ENCODE assay signal across 14 cellular contexts in genomic region chr11:126104420-126104819, GRCh38. TPM values are rescaled to one million over a fixed set of nuclear protein-coding genes. Genes with fewer than 3 reads are reported as not detected.
DNase-seq lines count a peak whose midpoint lies in the region; ATAC-seq, FAIRE-seq and TF ChIP-seq lines count a peak whose summit lies in the region.
"Had no signal": no experiment of that assay in that cellular context is flagged by ENCODE, and none has a peak within 500 bp of the region (broad histone marks: within the 10 kb centered on the region; RNA-seq: fewer than 3 reads in every experiment).

No MANE protein-coding gene starts in this region.

- H3K4me1 ChIP-seq in A673 (ENCODE audit: insufficient read depth, low read length, poor library complexity, severe bottlenecking) = peaks cover 19% of the 10 kb centered on the region
- H3K4me1 ChIP-seq in H1 (replicated peaks in 1 of 4; ENCODE audit: control insufficient read depth in 3 of 4, insufficient read depth in 4 of 4, low read length in 3 of 4) = peaks cover 7 to 35% (median 17%) of the 10 kb centered on the region in 4 experiments
- H3K4me1 ChIP-seq in trophoblast cell (ENCODE audit: control insufficient read depth in 1 of 2, insufficient read depth in 2 of 2, low read length in 2 of 2) = peaks cover 24 to 48% of the 10 kb centered on the region in 2 experiments
- H3K4me1 ChIP-seq: gastrocnemius medialis had no signal

- H3K36me3 Mint-ChIP-seq in activated T-helper 1 cell treated with anti-CD3 and anti-CD28 coated beads, Interleukin-12 subunit alpha, Interleukin-12 subunit beta, Interleukin-2, Interleukin-4 antibody, amounts not matched to agents 30 ng/mL and 10 ng/mL and 1 ng/mL, durations not matched to agents 14 hours and 24 hours and 36 hours (ENCODE audit: low read depth) = no peaks in the 10 kb centered on the region
- H3K36me3 Mint-ChIP-seq in natural killer cell treated with Interleukin-12 subunit alpha and Interleukin-12 subunit beta and Interleukin-15 and Interleukin-18, amount 100 ng/mL, for 72 hours = no peaks in the 10 kb centered on the region

- H2BK5ac ChIP-seq in H1 (ENCODE audit: low read depth, low read length) = peak overlapping the region; percentile 88; the same call in 1 of the 2 replicates
- no peak overlapping the region for H2BK5ac ChIP-seq in trophoblast cell (ENCODE audit: low read depth, low read length, poor library complexity)

- intact Hi-C loops in A673 (cut with micrococcal nuclease; ENCODE audit: unreplicated experiment) = no loop called here
- intact Hi-C loops in activated T-helper 1 cell treated with anti-CD3 and anti-CD28 coated beads, Interleukin-12 subunit alpha, Interleukin-12 subunit beta, Interleukin-2, Interleukin-4 antibody, amounts not matched to agents 30 ng/mL and 10 ng/mL and 1 ng/mL, durations not matched to agents 14 hours and 24 hours and 36 hours (cut with micrococcal nuclease) = no loop called here

- H3K14ac ChIP-seq in H1 (ENCODE audit: insufficient read length) (no peak overlapping the region), trophoblast cell (ENCODE audit: low read length) (no peak overlapping the region)

- H3K27ac ChIP-seq in A673 (ENCODE audit: low read depth, low read length, poor library complexity, severe bottlenecking) = no peak overlapping the region
- H3K27ac ChIP-seq in H1 (ENCODE audit: low read depth, low read length) = no peak overlapping the region
- H3K27ac ChIP-seq in trophoblast cell (ENCODE audit: low read depth, low read length) = no peak overlapping the region
- H3K27ac ChIP-seq: gastrocnemius medialis had no signal

- no peak overlapping the region for H3K4me3 Mint-ChIP-seq in activated T-helper 1 cell treated with anti-CD3 and anti-CD28 coated beads, Interleukin-12 subunit alpha, Interleukin-12 subunit beta, Interleukin-2, Interleukin-4 antibody, amounts not matched to agents 30 ng/mL and 10 ng/mL and 1 ng/mL, durations not matched to agents 14 hours and 24 hours and 36 hours
- no peak overlapping the region for H3K4me3 Mint-ChIP-seq in natural killer cell treated with Interleukin-12 subunit alpha and Interleukin-12 subunit beta and Interleukin-15 and Interleukin-18, amount 100 ng/mL, for 72 hours
- H3K4me3 Mint-ChIP-seq: activated naive CD4-positive, alpha-beta T cell treated with anti-CD3 and anti-CD28 coated beads for 36 hours had no signal

- H4K91ac ChIP-seq in H1 (replicated peaks; ENCODE audit: insufficient read length, low read length) (peak overlapping the region; percentile 52), trophoblast cell (ENCODE audit: low read depth, low read length) (no peak overlapping the region)

- POLR2A ChIA-PET in A673 (lab: Charles Lee; ENCODE audit: low non-redundant PET) = no interaction called here
- POLR2A ChIA-PET in H1 (lab: Charles Lee; ENCODE audit: partially characterized antibody) = interaction anchor here (0.7 to 2.8 kb wide), 5 partner anchors 9 to 22 kb away, joined by 4 to 9 read pairs (median 6); no protein-coding TSS in a partner anchor

- H3K56ac ChIP-seq in H1 (replicated peaks; ENCODE audit: insufficient read length, low read depth, low read length) = no peak overlapping the region

- no peak overlapping the region for H2BK120ac ChIP-seq in H1 (replicated peaks; ENCODE audit: low read depth, low read length)
- no peak overlapping the region for H2BK120ac ChIP-seq in trophoblast cell (ENCODE audit: insufficient read depth, low read length, poor library complexity)

- no peaks in the 10 kb centered on the region for H3K4me1 Mint-ChIP-seq in activated T-helper 1 cell treated with anti-CD3 and anti-CD28 coated beads, Interleukin-12 subunit alpha, Interleukin-12 subunit beta, Interleukin-2, Interleukin-4 antibody, amounts not matched to agents 30 ng/mL and 10 ng/mL and 1 ng/mL, durations not matched to agents 14 hours and 24 hours and 36 hours (ENCODE audit: low read depth)
- H3K4me1 Mint-ChIP-seq in natural killer cell treated with Interleukin-12 subunit alpha and Interleukin-12 subunit beta and Interleukin-15 and Interleukin-18, amount 100 ng/mL, for 72 hours (ENCODE audit: low read depth in 2 of 2) = no peaks in the 10 kb centered on the region

- H3K27me3 Mint-ChIP-seq in activated T-helper 1 cell treated with anti-CD3 and anti-CD28 coated beads, Interleukin-12 subunit alpha, Interleukin-12 subunit beta, Interleukin-2, Interleukin-4 antibody, amounts not matched to agents 30 ng/mL and 10 ng/mL and 1 ng/mL, durations not matched to agents 14 hours and 24 hours and 36 hours (ENCODE audit: insufficient read depth) = peaks cover 3% of the 10 kb centered on the region
- peaks cover 0 to 8% of the 10 kb centered on the region in 2 donors for H3K27me3 Mint-ChIP-seq in natural killer cell treated with Interleukin-12 subunit alpha and Interleukin-12 subunit beta and Interleukin-15 and Interleukin-18, amount 100 ng/mL, for 72 hours

- BruUV-seq in A673 (replicated peaks; lab: Mats Ljungman, UMichigan) = no TSS peak

- H3K27me3 ChIP-seq in A673 (replicated peaks; ENCODE audit: insufficient read depth, low read depth, low read length, poor library complexity) (no peaks in the 10 kb centered on the region), H1 (replicated peaks in 1 of 4; ENCODE audit: control insufficient read depth in 3 of 4, extremely low read depth in 1 of 4, insufficient read depth in 3 of 4, low read length in 3 of 4) (no peaks in the 10 kb centered on the region; a peak in 1 of 7 replicates), trophoblast cell (ENCODE audit: insufficient read depth, low read length) (no peaks in the 10 kb centered on the region)
- H3K27me3 ChIP-seq: gastrocnemius medialis had no signal

- H2BK20ac ChIP-seq in H1 (ENCODE audit: low read length) = peak overlapping the region; percentile 98; the same call in 1 of the 2 replicates

- no peaks in the 10 kb centered on the region for H3K9me3 ChIP-seq in A673 (ENCODE audit: low read depth, low read length, poor library complexity, severe bottlenecking)
- no peaks in the 10 kb centered on the region for H3K9me3 ChIP-seq in H1 (ENCODE audit: insufficient read depth in 2 of 2, low read depth in 1 of 2, low read length in 1 of 2)
- H3K9me3 ChIP-seq in trophoblast cell (ENCODE audit: insufficient read depth, low read depth, low read length) = no peaks in the 10 kb centered on the region
- H3K9me3 ChIP-seq: gastrocnemius medialis had no signal

- H2AFZ ChIP-seq in H1 (ENCODE audit: low read length) (no peak overlapping the region), trophoblast cell (ENCODE audit: insufficient read depth, low read length, poor library complexity) (no peak overlapping the region)

- H4K20me1 ChIP-seq in H1 (replicated peaks in 1 of 2; ENCODE audit: control insufficient read depth in 1 of 2, insufficient read depth in 2 of 2, low read length in 2 of 2) = no peaks in the 10 kb centered on the region

- TF ChIP-seq POLR2A in H1 (IDR thresholded peaks at IDR 0.05; ENCODE audit: control extremely low read depth in 1 of 2, low read depth in 2 of 2, low read length in 2 of 2) = no peak

- no peak overlapping the region for H3K27ac Mint-ChIP-seq in activated T-helper 1 cell treated with anti-CD3 and anti-CD28 coated beads, Interleukin-12 subunit alpha, Interleukin-12 subunit beta, Interleukin-2, Interleukin-4 antibody, amounts not matched to agents 30 ng/mL and 10 ng/mL and 1 ng/mL, durations not matched to agents 14 hours and 24 hours and 36 hours
- no peak overlapping the region for H3K27ac Mint-ChIP-seq in natural killer cell treated with Interleukin-12 subunit alpha and Interleukin-12 subunit beta and Interleukin-15 and Interleukin-18, amount 100 ng/mL, for 72 hours
- H3K27ac Mint-ChIP-seq: activated naive CD4-positive, alpha-beta T cell treated with anti-CD3 and anti-CD28 coated beads for 36 hours had no signal

- H3K4me2 ChIP-seq in H1 (ENCODE audit: insufficient read depth in 1 of 2, low read depth in 2 of 2, low read length in 2 of 2) = peak overlapping the region; percentile 21 to 63
- H3K4me2 ChIP-seq in trophoblast cell (ENCODE audit: low read length) = no peak overlapping the region

- H3K23me2 ChIP-seq in H1 (ENCODE audit: low read depth, low read length) = no peaks in the 10 kb centered on the region

- no peak overlapping the region for H3K4me3 ChIP-seq in A673 (ENCODE audit: low read depth, low read length, poor library complexity, severe bottlenecking)
- H3K4me3 ChIP-seq in H1 (ENCODE audit: extremely low read depth in 1 of 4, insufficient read depth in 2 of 4, low read depth in 3 of 4, low read length in 4 of 4) = no peak overlapping the region
- no peak overlapping the region for H3K4me3 ChIP-seq in trophoblast cell (ENCODE audit: low read depth, low read length)
- H3K4me3 ChIP-seq: gastrocnemius medialis had no signal

- no peak for ATAC-seq in HG03095 (IDR thresholded peaks at IDR 0.05; ENCODE audit: unreplicated experiment)
- no peak for ATAC-seq in natural killer cell treated with Interleukin-12 subunit alpha and Interleukin-12 subunit beta and Interleukin-15 and Interleukin-18, amount 100 ng/mL, for 72 hours
- ATAC-seq: left cardiac atrium, sciatic nerve had no signal

- H3K9ac ChIP-seq in H1 (replicated peaks in 1 of 4; ENCODE audit: extremely low read depth in 1 of 4, low read depth in 3 of 4, low read length in 3 of 4) (no peak overlapping the region), trophoblast cell (ENCODE audit: low read length) (no peak overlapping the region)

- H3K23ac ChIP-seq in H1 (ENCODE audit: insufficient read length) = no peak overlapping the region
- no peak overlapping the region for H3K23ac ChIP-seq in trophoblast cell (ENCODE audit: low read length)

- H3K36me3 ChIP-seq in A673 (ENCODE audit: insufficient read depth, low read length, poor library complexity, severe bottlenecking) (no peaks in the 10 kb centered on the region), H1 (ENCODE audit: control insufficient read depth in 2 of 4, insufficient read depth in 4 of 4, low read length in 3 of 4) (no peaks in the 10 kb centered on the region), trophoblast cell (ENCODE audit: control insufficient read depth in 1 of 2, insufficient read depth in 2 of 2, low read length in 2 of 2) (no peaks in the 10 kb centered on the region)
- H3K36me3 ChIP-seq: gastrocnemius medialis had no signal

- no peak overlapping the region for H4K12ac ChIP-seq in trophoblast cell (ENCODE audit: low read depth, low read length)

- 0 out of 2 replicates have a peak overlapping the region, but pooled peaks have one; percentile 84 for H2AK5ac ChIP-seq in H1 (ENCODE audit: low read depth, low read length)
- no peak overlapping the region for H2AK5ac ChIP-seq in trophoblast cell (ENCODE audit: low read length)

- TF ChIP-seq RAD21 in H1 (IDR thresholded peaks at IDR 0.05 in 1 of 2, conservative IDR thresholded peaks at IDR 0.05 in 1 of 2; ENCODE audit: low read depth in 2 of 2, low read length in 2 of 2) = no peak

- WGBS in H1 (ENCODE audit: extremely low coverage in 1 of 2, insufficient coverage in 1 of 2, insufficient read length in 1 of 2, insufficient replicate concordance in 2 of 2, low coverage in 1 of 2, low lambda C conversion rate in 2 of 2, missing lambda C conversion rate in 1 of 2), 2 experiments = 3% methylated on average over 6 of the region's 6 CpGs; no CpG with 5 or more reads in 1 of the 2 experiments
- no CpG with 5 or more reads among the region's 6 CpGs for WGBS in trophoblast cell (ENCODE audit: extremely low coverage, insufficient coverage, insufficient read length)

- no peak overlapping the region for H4K8ac ChIP-seq in H1 (ENCODE audit: extremely low read depth, insufficient read depth, low read length)
- no peak overlapping the region for H4K8ac ChIP-seq in trophoblast cell (ENCODE audit: low read depth, low read length)

- H2BK12ac ChIP-seq in H1 (ENCODE audit: low read depth, low read length) = peak overlapping the region; percentile 85; the same call in 1 of the 2 replicates
- no peak overlapping the region for H2BK12ac ChIP-seq in trophoblast cell (ENCODE audit: low read length)

- DNase-seq in A673 (ENCODE audit: low spot score) (peak; percentile 74), ELF-1 (ENCODE audit: low read depth, low spot score) (peak; percentile 94), NCI-H2196 treated with DMSO at 0.1 percent for 48 hours (lab: John Stamatoyannopoulos, UW; ENCODE audit: unreplicated experiment) (peak; percentile 39), H1 (ENCODE audit: low read depth in 1 of 2, low spot score in 2 of 2) (peak; percentile 43 to 78), trophoblast cell (no peak)
- DNase-seq in activated T-helper 1 cell treated with anti-CD3 and anti-CD28 coated beads, Interleukin-12 subunit alpha, Interleukin-12 subunit beta, Interleukin-2, Interleukin-4 antibody, amounts not matched to agents 30 ng/mL and 10 ng/mL and 1 ng/mL, durations not matched to agents 14 hours and 24 hours and 36 hours (ENCODE audit: low spot score) = no peak
- DNase-seq in natural killer cell treated with Interleukin-12 subunit alpha and Interleukin-12 subunit beta and Interleukin-15 and Interleukin-18, amount 100 ng/mL, for 72 hours (ENCODE audit: low spot score) = no peak
- DNase-seq: activated naive CD4-positive, alpha-beta T cell treated with anti-CD3 and anti-CD28 coated beads for 36 hours; gastrocnemius medialis; left cardiac atrium; NCI-H1930; Right ventricle myocardium superior had no signal

- peak overlapping the region; percentile 87 for H3K18ac ChIP-seq in H1 (ENCODE audit: extremely low read depth, low read length)
- H3K18ac ChIP-seq in trophoblast cell (ENCODE audit: low read length) = no peak overlapping the region

- no peak overlapping the region for H4K5ac ChIP-seq in H1 (ENCODE audit: insufficient read length, low read depth, low read length)

- H3K79me1 ChIP-seq in H1 (ENCODE audit: low read depth, low read length) (no peaks in the 10 kb centered on the region), trophoblast cell (ENCODE audit: low read length) (peaks cover 5% of the 10 kb centered on the region)

- peak overlapping the region; percentile 92; the same call in 1 of the 2 replicates for H2BK15ac ChIP-seq in H1 (ENCODE audit: low read length)

- H3K9me3 Mint-ChIP-seq in activated T-helper 1 cell treated with anti-CD3 and anti-CD28 coated beads, Interleukin-12 subunit alpha, Interleukin-12 subunit beta, Interleukin-2, Interleukin-4 antibody, amounts not matched to agents 30 ng/mL and 10 ng/mL and 1 ng/mL, durations not matched to agents 14 hours and 24 hours and 36 hours = no peaks in the 10 kb centered on the region
- no peaks in the 10 kb centered on the region for H3K9me3 Mint-ChIP-seq in natural killer cell treated with Interleukin-12 subunit alpha and Interleukin-12 subunit beta and Interleukin-15 and Interleukin-18, amount 100 ng/mL, for 72 hours
- H3K9me3 Mint-ChIP-seq: activated naive CD4-positive, alpha-beta T cell treated with anti-CD3 and anti-CD28 coated beads for 36 hours had no signal

- peak overlapping the region; percentile 13 for H3K4ac ChIP-seq in H1 (replicated peaks; ENCODE audit: insufficient read length, low read depth, low read length)
- no peak overlapping the region for H3K4ac ChIP-seq in trophoblast cell (ENCODE audit: low read depth, low read length)

- FAIRE-seq in H1 (lab: Jason Lieb, UNC) = peak; percentile 24

- TF ChIP-seq EP300 in H1 (IDR thresholded peaks at IDR 0.05; ENCODE audit: borderline replicate concordance in 1 of 2, low read depth in 2 of 2, low read length in 2 of 2) = no peak

- TF ChIP-seq CTCF in A673 (conservative IDR thresholded peaks at IDR 0.05; ENCODE audit: low read depth, low read length) (no peak), H1 (IDR thresholded peaks at IDR 0.05; ENCODE audit: control extremely low read depth in 1 of 3, insufficient read depth in 1 of 3, low read depth in 1 of 3, low read length in 3 of 3) (no peak)

- H3K79me2 ChIP-seq in H1 (ENCODE audit: control insufficient read depth in 1 of 2, insufficient read depth in 2 of 2, low read length in 2 of 2) (no peaks in the 10 kb centered on the region), trophoblast cell (ENCODE audit: control insufficient read depth, insufficient read depth, low read length, poor library complexity) (no peaks in the 10 kb centered on the region)

- CTCF ChIA-PET in A673 (lab: Charles Lee) = interaction anchor here (1.1 kb wide), 1 partner anchor 89 kb away, joined by 3 read pairs; no protein-coding TSS in a partner anchor
- CTCF ChIA-PET in H1 (lab: Charles Lee; ENCODE audit: partially characterized antibody) = interaction anchor here (0.5 to 6.4 kb wide), 12 partner anchors 9 to 1849 kb away, joined by 3 to 42 read pairs (median 5); no protein-coding TSS in a partner anchor

RNA-seq across cellular contexts. Expression of gene CDON, which starts 41.8 kb away (rescaled TPM):
- total RNA-seq in A673 (2021) = 25.3 and 31.0 TPM in 2 replicates
- 32.5 and 32.9 TPM in 2 replicates for total RNA-seq in H1 (2021; fragmentation: NEBNext Ultra II Directional; extraction: Animal tissue kit (Norgen Biotek cat#: 25700))
- 11.0 and 11.5 TPM in 2 replicates for polyA plus RNA-seq in H1 (2011; rRNA removed)
- polyA plus RNA-seq in H1 (2011; cell fraction: cytosol; rRNA removed) = 9.9 TPM
- polyA plus RNA-seq in H1 (2011; cell fraction: nucleus; rRNA removed) = 17.0 TPM
- 8.7 to 16.6 TPM (median 13.3 TPM) in 4 replicates for polyA plus RNA-seq in H1 (2012, experiment 1 of 2)
- polyA plus RNA-seq in H1 (2012, experiment 2 of 2) = 1.1 TPM
- polyA plus RNA-seq in H1 (2013, experiment 1 of 2) = 13.0 TPM
- polyA plus RNA-seq in H1 (2013, experiment 2 of 2) = 14.4 TPM
- 38.4 and 52.2 TPM in 2 replicates for polyA minus RNA-seq in H1 (2011; rRNA and poly(A)+ RNA removed)
- 25.5 TPM for polyA minus RNA-seq in H1 (2011; cell fraction: cytosol; rRNA and poly(A)+ RNA removed)
- polyA minus RNA-seq in H1 (2011; cell fraction: nucleus; rRNA and poly(A)+ RNA removed) = 43.3 TPM
- 1.3 and 1.8 TPM in 2 replicates for total RNA-seq in activated T-helper 1 cell treated with anti-CD3 and anti-CD28 coated beads, Interleukin-12 subunit alpha, Interleukin-12 subunit beta, Interleukin-2, Interleukin-4 antibody, amounts not matched to agents 30 ng/mL and 10 ng/mL and 1 ng/mL, durations not matched to agents 14 hours and 24 hours and 36 hours
- 1 to 10 TPM in 1 of 2 donors, under 1 TPM in 1; 0.59 to 2.1 TPM for total RNA-seq in natural killer cell treated with Interleukin-12 subunit alpha and Interleukin-12 subunit beta and Interleukin-15 and Interleukin-18, amount 100 ng/mL, for 72 hours
- polyA plus RNA-seq in trophoblast cell (2013) = 41.5 and 45.5 TPM in 2 replicates

Comparison
In these comparisons a context has a peak if more than half of its experiments do, and no peak if none do; other contexts are left out.
1. DNase-seq: peak in A673 (single experiment), ELF-1 (single experiment), NCI-H2196 treated with DMSO at 0.1 percent for 48 hours (single experiment) and H1 (2 of 2); none in activated T-helper 1 cell treated with anti-CD3 and anti-CD28 coated beads, Interleukin-12 subunit alpha, Interleukin-12 subunit beta, Interleukin-2, Interleukin-4 antibody, amounts not matched to agents 30 ng/mL and 10 ng/mL and 1 ng/mL, durations not matched to agents 14 hours and 24 hours and 36 hours (single experiment), natural killer cell treated with Interleukin-12 subunit alpha and Interleukin-12 subunit beta and Interleukin-15 and Interleukin-18, amount 100 ng/mL, for 72 hours (single experiment) and trophoblast cell (0 of 2).